ENCODE assay signal across 9 cellular contexts in genomic region chr11:94731921-94732601, GRCh38. TPM values are rescaled to one million over a fixed set of nuclear protein-coding genes. Genes with fewer than 3 reads are reported as not detected.
DNase-seq lines count a peak whose midpoint lies in the region; ATAC-seq and TF ChIP-seq lines count a peak whose summit lies in the region.
"Had no signal": no experiment of that assay in that cellular context is flagged by ENCODE, and none has a peak within 500 bp of the region (broad histone marks: within the 10 kb centered on the region; RNA-seq: fewer than 3 reads in every experiment).

No MANE protein-coding gene starts in this region.

- H3K27ac ChIP-seq in HUES6 (ENCODE audit: low read depth, low read length), result no peak overlapping the region; the same call in 1 of the 2 replicates

- no peaks in the 10 kb centered on the region for H3K36me3 Mint-ChIP-seq in stimulated activated naive B cell treated with anti-CD40 and anti-IgM and Interleukin-4, amounts not matched to agents 10 μg/mL and 1 μg/mL and 100 μg/mL, for 72 hours
- H3K36me3 Mint-ChIP-seq: stimulated activated memory B cell treated with anti-CD40 and anti-IgM and Interleukin-4, amounts not matched to agents 10 μg/mL and 1 μg/mL and 100 μg/mL, for 72 hours had no signal

- no peak for ATAC-seq in GM18517 (IDR thresholded peaks at IDR 0.05; ENCODE audit: unreplicated experiment)
- no peak for ATAC-seq in stimulated activated naive B cell treated with anti-CD40 and anti-IgM and Interleukin-4, amounts not matched to agents 10 μg/mL and 1 μg/mL and 100 μg/mL, for 72 hours (replicated peaks)
- ATAC-seq in GM19324 (IDR thresholded peaks at IDR 0.05; ENCODE audit: low FRiP score, unreplicated experiment), result no peak
- ATAC-seq: stimulated activated memory B cell treated with anti-CD40 and anti-IgM and Interleukin-4, amounts not matched to agents 10 μg/mL and 1 μg/mL and 100 μg/mL, for 72 hours had no signal

- H3K9me3 Mint-ChIP-seq in stimulated activated naive B cell treated with anti-CD40 and anti-IgM and Interleukin-4, amounts not matched to agents 10 μg/mL and 1 μg/mL and 100 μg/mL, for 72 hours, result no peaks in the 10 kb centered on the region
- H3K9me3 Mint-ChIP-seq: stimulated activated memory B cell treated with anti-CD40 and anti-IgM and Interleukin-4, amounts not matched to agents 10 μg/mL and 1 μg/mL and 100 μg/mL, for 72 hours had no signal

- peak; percentile 82 for DNase-seq in A172 (ENCODE audit: low spot score)
- DNase-seq in astrocyte of the spinal cord (ENCODE audit: low read depth, low spot score), result peak; percentile 85
- peak; percentile 69 for DNase-seq in kidney glomerular epithelial cell (lab: John Stamatoyannopoulos, UW)
- DNase-seq in mesenteric fat pad (ENCODE audit: low spot score), result no peak
- no peak for DNase-seq in stimulated activated naive B cell treated with anti-CD40 and anti-IgM and Interleukin-4, amounts not matched to agents 10 μg/mL and 1 μg/mL and 100 μg/mL, for 72 hours

- H3K4me1 ChIP-seq in HUES6 (ENCODE audit: control insufficient read depth, insufficient read depth, low read length), result peaks cover 59% of the 10 kb centered on the region

- peaks cover 0 to 2% of the 10 kb centered on the region in 2 donors for H3K4me1 Mint-ChIP-seq in stimulated activated naive B cell treated with anti-CD40 and anti-IgM and Interleukin-4, amounts not matched to agents 10 μg/mL and 1 μg/mL and 100 μg/mL, for 72 hours
- H3K4me1 Mint-ChIP-seq: stimulated activated memory B cell treated with anti-CD40 and anti-IgM and Interleukin-4, amounts not matched to agents 10 μg/mL and 1 μg/mL and 100 μg/mL, for 72 hours had no signal

- no peaks in the 10 kb centered on the region for H3K9me3 ChIP-seq in HUES6 (ENCODE audit: control insufficient read depth, insufficient read depth, low read depth, low read length)

- in situ Hi-C loops in astrocyte of the spinal cord (cut with HindIII; ENCODE audit: low sequenced_read_pairs), result no loop called here

- H3K36me3 ChIP-seq in HUES6 (ENCODE audit: control insufficient read depth, insufficient read depth, low read length), result no peaks in the 10 kb centered on the region

- H3K4me3 ChIP-seq in HUES6 (ENCODE audit: low read depth, low read length) (no peak overlapping the region), astrocyte of the spinal cord (ENCODE audit: low read depth, low read length) (no peak overlapping the region)

- H3K9ac ChIP-seq in HUES6 (ENCODE audit: low read length), result peak overlapping the region; percentile 20

- peaks cover 4 to 5% of the 10 kb centered on the region in 2 donors for H3K27me3 Mint-ChIP-seq in stimulated activated naive B cell treated with anti-CD40 and anti-IgM and Interleukin-4, amounts not matched to agents 10 μg/mL and 1 μg/mL and 100 μg/mL, for 72 hours
- H3K27me3 Mint-ChIP-seq: stimulated activated memory B cell treated with anti-CD40 and anti-IgM and Interleukin-4, amounts not matched to agents 10 μg/mL and 1 μg/mL and 100 μg/mL, for 72 hours had no signal

- H3K27ac Mint-ChIP-seq in stimulated activated naive B cell treated with anti-CD40 and anti-IgM and Interleukin-4, amounts not matched to agents 10 μg/mL and 1 μg/mL and 100 μg/mL, for 72 hours, result no peak overlapping the region
- H3K27ac Mint-ChIP-seq: stimulated activated memory B cell treated with anti-CD40 and anti-IgM and Interleukin-4, amounts not matched to agents 10 μg/mL and 1 μg/mL and 100 μg/mL, for 72 hours had no signal

- no peak for TF ChIP-seq CTCF in astrocyte of the spinal cord (IDR thresholded peaks at IDR 0.05; ENCODE audit: low read depth, low read length)

- no peak overlapping the region for H3K4me3 Mint-ChIP-seq in stimulated activated naive B cell treated with anti-CD40 and anti-IgM and Interleukin-4, amounts not matched to agents 10 μg/mL and 1 μg/mL and 100 μg/mL, for 72 hours
- H3K4me3 Mint-ChIP-seq: stimulated activated memory B cell treated with anti-CD40 and anti-IgM and Interleukin-4, amounts not matched to agents 10 μg/mL and 1 μg/mL and 100 μg/mL, for 72 hours had no signal

- no peaks in the 10 kb centered on the region for H3K27me3 ChIP-seq in HUES6 (ENCODE audit: control insufficient read depth, insufficient read depth, low read length)

RNA-seq across cellular contexts. Expression of gene AMOTL1, which starts 36.1 kb away (rescaled TPM):
- 10.8 and 12.2 TPM in 2 replicates for total RNA-seq in A172 (2014; rRNA removed; shearing (Covaris generic))
- total RNA-seq in mesenteric fat pad, result 51.6 TPM

Comparison
In these comparisons a context has a peak if more than half of its experiments do, and no peak if none do; other contexts are left out.
1. DNase-seq: peak in A172 (single experiment), astrocyte of the spinal cord (single experiment) and kidney glomerular epithelial cell (single experiment); none in mesenteric fat pad (single experiment) and stimulated activated naive B cell treated with anti-CD40 and anti-IgM and Interleukin-4, amounts not matched to agents 10 μg/mL and 1 μg/mL and 100 μg/mL, for 72 hours (single experiment).